27 cellular contexts compared by ENCODE assay signal in the genomic region with DNA sequence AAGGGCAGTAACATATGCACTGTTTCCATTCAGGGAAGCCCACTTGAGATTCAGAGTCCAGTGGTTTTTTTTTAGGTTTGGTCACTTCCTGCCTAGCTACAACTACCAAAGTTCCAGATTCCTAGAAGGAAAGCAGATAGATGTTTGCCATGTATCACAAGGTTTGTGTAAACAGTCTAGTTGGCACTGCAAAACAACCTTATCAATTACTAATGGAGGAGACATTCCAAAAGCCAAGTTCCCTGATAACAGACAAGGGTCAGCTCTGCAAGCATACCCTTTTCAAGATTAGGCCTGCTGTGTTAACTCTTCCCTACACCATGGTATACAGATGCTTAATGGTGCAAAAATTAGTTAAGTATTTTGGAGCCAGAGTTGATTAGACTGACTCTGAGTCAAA.
"Had no signal": no experiment of that assay in that cellular context is flagged by ENCODE, and none has a peak within 500 bp of the region (broad histone marks: within the 10 kb centered on the region; RNA-seq: fewer than 3 reads in every experiment).

No MANE protein-coding gene starts in this region.

- H3K4me3 ChIP-seq: left lung, lung, neural progenitor cell, right atrium auricular region, skin epidermis, spleen, suprapubic skin, thoracic aorta, tibial artery, upper lobe of right lung had no signal

- H3K36me3 ChIP-seq: left lung, neural progenitor cell, neutrophil, right atrium auricular region, spleen, suprapubic skin, thoracic aorta, tibial artery, upper lobe of right lung had no signal

- FAIRE-seq: islet of Langerhans, kidney, urothelium cell line had no signal

- DNase-seq: head of caudate nucleus; hypothalamus; immature natural killer cell; kidney; left colon; left lung; naive B cell; natural killer cell; nephron progenitor cell; occipital lobe; spleen; stimulated activated CD4-positive, alpha-beta T cell treated with anti-CD3 and anti-CD28 coated beads, Interleukin-4, amount 100 ng/mL, for 24 hours; stimulated activated naive CD4-positive, alpha-beta T cell; tibial artery; trophoblast cell; upper lobe of right lung had no signal

- H3K27ac ChIP-seq: left lung, neural progenitor cell, neutrophil, right atrium auricular region, skin epidermis, spleen, suprapubic skin, thoracic aorta, tibial artery, upper lobe of right lung had no signal

- H3K9me3 ChIP-seq: left lung, neutrophil, right atrium auricular region, spleen, suprapubic skin, thoracic aorta, tibial artery, upper lobe of right lung had no signal

- H3K4me1 ChIP-seq: left lung, neural progenitor cell, right atrium auricular region, spleen, suprapubic skin, tibial artery, upper lobe of right lung had no signal

- ATAC-seq: left colon; natural killer cell; sciatic nerve; stimulated activated effector memory CD8-positive, alpha-beta T cell treated with anti-CD3 and anti-CD28 coated beads, Interleukin-12 subunit alpha, Interleukin-12 subunit beta, amount 100 ng/mL, for 72 hours; upper lobe of right lung had no signal

- H3K27me3 ChIP-seq: left lung, neural progenitor cell, right atrium auricular region, spleen, suprapubic skin, upper lobe of right lung had no signal
